In genomic region chr10:70367195-70367796, GRCh38 we compare ENCODE assay signal across 14 cellular contexts. TPM values are rescaled to one million over a fixed set of nuclear protein-coding genes. Genes with fewer than 3 reads are reported as not detected.
DNase-seq lines count a peak whose midpoint lies in the region; TF ChIP-seq lines count a peak whose summit lies in the region.
"Had no signal": no experiment of that assay in that cellular context is flagged by ENCODE, and none has a peak within 500 bp of the region (broad histone marks: within the 10 kb centered on the region; RNA-seq: fewer than 3 reads in every experiment).

No MANE protein-coding gene starts in this region.

- H3K4me3 ChIP-seq in adipocyte (ENCODE audit: low read length) (no peak overlapping the region), fibroblast of villous mesenchyme (ENCODE audit: low read depth, low read length) (no peak overlapping the region), stomach smooth muscle (ENCODE audit: low read length in 2 of 2) (peak overlapping the region; percentile 30 to 32)
- H3K4me3 ChIP-seq: GM23338, left lung had no signal

- H3K4me1 ChIP-seq in adipocyte (ENCODE audit: control insufficient read depth, insufficient read depth, low read length) (peaks cover 12% of the 10 kb centered on the region), stomach smooth muscle (ENCODE audit: control insufficient read depth, insufficient read depth, low read length) (peaks cover 21% of the 10 kb centered on the region)

- peak overlapping the region; percentile 66 for H3K27ac ChIP-seq in stomach smooth muscle (ENCODE audit: low read length)
- H3K27ac ChIP-seq: left lung had no signal

- TF ChIP-seq CTCF in fibroblast of villous mesenchyme (IDR thresholded peaks at IDR 0.05; ENCODE audit: insufficient read depth, low read depth, low read length) = no peak
- TF ChIP-seq CTCF in GM10248 (IDR thresholded peaks at IDR 0.05; ENCODE audit: control extremely low read depth, extremely low read depth, low read depth, missing control alignments) = no peak

- no peaks in the 10 kb centered on the region for H3K27me3 ChIP-seq in adipocyte (replicated peaks; ENCODE audit: control insufficient read depth, insufficient read depth, low read length)
- no peaks in the 10 kb centered on the region for H3K27me3 ChIP-seq in stomach smooth muscle (ENCODE audit: control insufficient read depth in 1 of 2, insufficient read depth in 2 of 2, low read length in 2 of 2)
- H3K27me3 ChIP-seq: left lung had no signal

- CTCF ChIA-PET in GM10248 (lab: Yijun Ruan, JAX) = interaction anchor here (1.2 to 12.1 kb wide), 6 partner anchors 10 to 251 kb away, joined by 3 to 529 read pairs (median 62); partner anchors contain the start of gene PPA1

- H3K9ac ChIP-seq in adipocyte (ENCODE audit: low read length) (no peak overlapping the region), stomach smooth muscle (ENCODE audit: low read length in 2 of 2) (peak overlapping the region in 1 of 2 donors; percentile 47)

- peak; percentile 77 for DNase-seq in H4 (ENCODE audit: low spot score)
- peak; percentile 75 for DNase-seq in adipocyte (ENCODE audit: low read depth)
- peak; percentile 96 for DNase-seq in fibroblast of villous mesenchyme (ENCODE audit: low read depth)
- no peak for DNase-seq in stimulated activated CD4-positive, alpha-beta T cell treated with anti-CD3 and anti-CD28 coated beads, Interleukin-4, amount 100 ng/mL, for 4 hours
- DNase-seq in DMS53 (lab: John Stamatoyannopoulos, UW) = no peak
- DNase-seq in NK-92 treated with Interleukin-12 subunit alpha and Interleukin-12 subunit beta, amount 100 ng/mL, for 24 hours (lab: John Stamatoyannopoulos, UW) = no peak
- DNase-seq in GM10248 (ENCODE audit: extremely low spot score) = no peak
- DNase-seq: activated CD8-positive, alpha-beta memory T cell treated with anti-CD3 and anti-CD28 coated beads for 24 hours; effector CD8-positive, alpha-beta T cell; head of caudate nucleus; left lung; NCI-H2081 treated with DMSO at 0.1 percent for 48 hours had no signal

- no peaks in the 10 kb centered on the region for H3K9me3 ChIP-seq in adipocyte (ENCODE audit: control insufficient read depth, low read length)
- H3K9me3 ChIP-seq in stomach smooth muscle (ENCODE audit: control insufficient read depth in 2 of 2, low read length in 2 of 2) = no peaks in the 10 kb centered on the region
- H3K9me3 ChIP-seq: left lung had no signal

- POLR2A ChIA-PET in GM10248 (lab: Yijun Ruan, JAX) = no interaction called here

- H3K36me3 ChIP-seq in adipocyte (ENCODE audit: control insufficient read depth, insufficient read depth, low read length, severe bottlenecking) (no peaks in the 10 kb centered on the region), stomach smooth muscle (ENCODE audit: control insufficient read depth in 2 of 2, insufficient read depth in 2 of 2, low read length in 2 of 2) (peaks cover 0 to 4% of the 10 kb centered on the region in 2 donors)
- H3K36me3 ChIP-seq: left lung had no signal

RNA-seq across cellular contexts. Expression of gene LRRC20, which starts 15.1 kb away (rescaled TPM):
- total RNA-seq in H4 (2014; rRNA removed; shearing (Covaris generic)) = 8.2 and 9.3 TPM in 2 replicates
- total RNA-seq in fibroblast of villous mesenchyme = 3.9 and 7.4 TPM in 2 replicates

RNA-seq across cellular contexts. Expression of gene EIF4EBP2, which starts 36.6 kb away (rescaled TPM):
- total RNA-seq in H4 (2014; rRNA removed; shearing (Covaris generic)) = 28.7 and 38.8 TPM in 2 replicates
- 43.2 and 58.7 TPM in 2 replicates for total RNA-seq in fibroblast of villous mesenchyme

Comparison
In these comparisons a context has a peak if more than half of its experiments do, and no peak if none do; other contexts are left out.
1. DNase-seq: peak in H4 (single experiment), adipocyte (single experiment) and fibroblast of villous mesenchyme (single experiment); none in stimulated activated CD4-positive, alpha-beta T cell treated with anti-CD3 and anti-CD28 coated beads, Interleukin-4, amount 100 ng/mL, for 4 hours (0 of 2), DMS53 (single experiment), NK-92 treated with Interleukin-12 subunit alpha and Interleukin-12 subunit beta, amount 100 ng/mL, for 24 hours (single experiment) and GM10248 (single experiment).
2. H3K4me3 ChIP-seq: peak in stomach smooth muscle (2 of 2); none in adipocyte (single experiment) and fibroblast of villous mesenchyme (single experiment).